11 cellular contexts compared by ENCODE assay signal in the genomic region with DNA sequence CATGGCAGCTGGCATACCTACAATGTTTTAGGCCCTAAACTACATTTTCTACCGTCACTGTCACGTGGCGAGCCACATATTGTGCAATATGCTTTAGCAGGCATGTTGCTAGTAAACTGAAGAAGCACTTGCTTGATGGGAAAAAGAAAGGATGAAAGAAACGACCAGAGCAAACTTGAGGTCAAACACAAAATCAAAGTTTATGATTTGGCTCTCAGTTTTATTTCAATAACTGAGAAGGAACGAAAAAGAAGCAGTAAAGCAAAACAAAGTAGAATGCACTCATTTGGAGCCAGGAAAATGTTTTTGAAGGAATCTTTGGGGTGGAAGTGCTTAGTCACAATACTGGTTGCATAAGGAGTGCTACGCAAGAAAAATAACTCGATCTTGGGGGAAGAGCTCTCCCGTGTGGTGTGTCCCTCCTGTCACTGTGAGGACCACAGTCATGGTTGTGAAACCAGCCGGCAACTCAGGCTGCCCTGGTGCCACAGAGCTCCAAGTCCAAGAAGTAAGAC.
DNase-seq lines count a peak whose midpoint lies in the region; ATAC-seq and TF ChIP-seq lines count a peak whose summit lies in the region.
"Had no signal": no experiment of that assay in that cellular context is flagged by ENCODE, and none has a peak within 500 bp of the region (broad histone marks: within the 10 kb centered on the region; RNA-seq: fewer than 3 reads in every experiment).

No MANE protein-coding gene starts in this region.

- WGBS in sigmoid colon, 2 donors = 50 to 51% methylated on average over 9 of the region's 9 CpGs

- H3K36me3 ChIP-seq in sigmoid colon = no peaks in the 10 kb centered on the region

- no peaks in the 10 kb centered on the region for H3K4me1 ChIP-seq in sigmoid colon

- H3K27ac ChIP-seq in sigmoid colon = peak overlapping the region; percentile 41 to 51 (median 46)

- intact Hi-C loops in Right ventricle myocardium superior (cut with DNase I) (no loop called here), sigmoid colon (cut with DNase I) (loop anchor here (10.0 kb wide), 1 partner anchor 427 kb away; the partner anchor contains the start of gene RND3)

- H3K9me3 ChIP-seq in sigmoid colon = no peaks in the 10 kb centered on the region

- no peaks in the 10 kb centered on the region for H3K27me3 ChIP-seq in sigmoid colon

- no peak for TF ChIP-seq POLR2A in sigmoid colon (IDR thresholded peaks at IDR 0.05)

- peak in 2 of 4 donors; percentile 3 to 45 for TF ChIP-seq EP300 in sigmoid colon (IDR thresholded peaks at IDR 0.05)

- ATAC-seq in Right ventricle myocardium superior (ENCODE audit: poor library complexity) = peak; percentile 95

- in situ Hi-C loops in SK-MEL-5 (cut with HindIII; ENCODE audit: low pct_unique_long_range_greater_than_20kb, low sequenced_read_pairs) = no loop called here

- no peak for TF ChIP-seq CTCF in sigmoid colon (IDR thresholded peaks at IDR 0.05)

- peak overlapping the region in 1 of 4 donors; percentile 11 for H3K4me3 ChIP-seq in sigmoid colon

- DNase-seq in GM04503 (ENCODE audit: low read depth) (peak; percentile 88), SK-MEL-5 (ENCODE audit: low read depth, low spot score) (peak; percentile 23), Right ventricle myocardium superior (peak; percentile 63), sigmoid colon (peak; percentile 90), NCI-H345 (lab: John Stamatoyannopoulos, UW) (no peak), DMS 273 (lab: John Stamatoyannopoulos, UW; ENCODE audit: unreplicated experiment) (no peak), NCI-H2029 treated with DMSO at 0.1 percent for 48 hours (lab: John Stamatoyannopoulos, UW) (no peak), NCI-H748 treated with DMSO at 0.1 percent for 48 hours (lab: John Stamatoyannopoulos, UW) (no peak)
- DNase-seq: activated naive CD8-positive, alpha-beta T cell treated with anti-CD3 and anti-CD28 coated beads for 36 hours; NCI-H1417; small intestine had no signal

Comparison
In these comparisons a context has a peak if more than half of its experiments do, and no peak if none do; other contexts are left out.
1. DNase-seq: peak in GM04503 (single experiment), SK-MEL-5 (single experiment), Right ventricle myocardium superior (single experiment) and sigmoid colon (single experiment); none in NCI-H345 (single experiment), DMS 273 (single experiment), NCI-H2029 treated with DMSO at 0.1 percent for 48 hours (single experiment) and NCI-H748 treated with DMSO at 0.1 percent for 48 hours (single experiment).